Comparison of ENCODE assay signal across 17 cellular contexts in the genomic region with DNA sequence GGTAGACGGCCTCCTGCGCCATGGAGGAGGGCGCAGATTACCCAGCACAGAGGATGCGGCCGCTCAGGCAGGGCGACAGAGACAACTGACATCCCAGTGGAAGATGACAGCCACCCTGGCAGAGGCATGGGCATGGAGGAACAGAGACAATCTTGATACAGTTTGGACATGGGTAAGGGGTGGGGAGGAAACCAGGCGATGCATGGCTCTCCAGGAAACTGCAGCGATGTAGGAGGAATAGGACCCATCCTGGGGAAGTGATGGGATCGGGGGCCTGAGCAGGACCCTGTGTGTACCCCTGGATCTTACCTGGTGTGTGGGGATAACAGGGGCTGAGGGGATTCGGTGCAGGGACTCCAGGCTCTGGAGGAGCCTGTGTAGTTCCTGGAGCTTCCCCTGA. TPM values are rescaled to one million over a fixed set of nuclear protein-coding genes. Genes with fewer than 3 reads are reported as not detected.
DNase-seq lines count a peak whose midpoint lies in the region; ATAC-seq and TF ChIP-seq lines count a peak whose summit lies in the region.
"Had no signal": no experiment of that assay in that cellular context is flagged by ENCODE, and none has a peak within 500 bp of the region (broad histone marks: within the 10 kb centered on the region; RNA-seq: fewer than 3 reads in every experiment).

No MANE protein-coding gene starts in this region.

- H3K27me3 ChIP-seq in neuronal stem cell (ENCODE audit: control insufficient read depth in 3 of 3, insufficient read depth in 3 of 3, low read depth in 1 of 3, low read length in 3 of 3): no peaks in the 10 kb centered on the region
- no peaks in the 10 kb centered on the region for H3K27me3 ChIP-seq in upper lobe of right lung
- H3K27me3 ChIP-seq: BLaER1 had no signal

- no peak overlapping the region for H4K91ac ChIP-seq in neuronal stem cell (ENCODE audit: low read depth, low read length, poor library complexity)

- intact Hi-C loops in natural killer cell (cut with micrococcal nuclease) (no loop called here), upper lobe of right lung (cut with DNase I) (no loop called here)

- TF ChIP-seq CTCF in natural killer cell (IDR thresholded peaks at IDR 0.05): no peak
- TF ChIP-seq CTCF in upper lobe of right lung (IDR thresholded peaks at IDR 0.05): no peak

- no peaks in the 10 kb centered on the region for H3K9me3 ChIP-seq in neuronal stem cell (replicated peaks in 1 of 2; ENCODE audit: control insufficient read depth in 2 of 2, insufficient read depth in 1 of 2, low read depth in 1 of 2, low read length in 2 of 2)
- no peaks in the 10 kb centered on the region for H3K9me3 ChIP-seq in upper lobe of right lung
- H3K9me3 ChIP-seq: BLaER1 had no signal

- H3K4ac ChIP-seq in neuronal stem cell (ENCODE audit: low read length): no peak overlapping the region

- H2BK120ac ChIP-seq in neuronal stem cell (ENCODE audit: low read depth, low read length): no peak overlapping the region

- no peak overlapping the region for H2AK5ac ChIP-seq in neuronal stem cell (ENCODE audit: low read depth, low read length)

- WGBS in neuronal stem cell (ENCODE audit: extremely low coverage in 2 of 2, insufficient read length in 2 of 2, insufficient replicate concordance in 1 of 2), 2 donors: no CpG with 5 or more reads among the region's 10 CpGs

- H3K4me3 Mint-ChIP-seq in natural killer cell treated with Interleukin-12 subunit alpha and Interleukin-12 subunit beta and Interleukin-15 and Interleukin-18, amount 100 ng/mL, for 72 hours: no peak overlapping the region
- H3K4me3 Mint-ChIP-seq in natural killer cell: no peak overlapping the region
- H3K4me3 Mint-ChIP-seq: CD14-positive monocyte; CD8-positive, alpha-beta T cell; GM23338 had no signal

- H3K4me1 Mint-ChIP-seq in natural killer cell treated with Interleukin-12 subunit alpha and Interleukin-12 subunit beta and Interleukin-15 and Interleukin-18, amount 100 ng/mL, for 72 hours (ENCODE audit: low read depth in 2 of 2): peaks cover 19 to 24% of the 10 kb centered on the region in 2 donors
- H3K4me1 Mint-ChIP-seq in natural killer cell: peaks cover 25 to 43% of the 10 kb centered on the region in 2 donors

- H3K9ac ChIP-seq in neuronal stem cell (ENCODE audit: low read depth, low read length, poor library complexity): peak overlapping the region; percentile 70
- H3K9ac ChIP-seq: BLaER1 had no signal

- no peak overlapping the region for H3K18ac ChIP-seq in neuronal stem cell (ENCODE audit: low read length)

- no peak overlapping the region for H4K8ac ChIP-seq in neuronal stem cell (ENCODE audit: low read depth, low read length)

- DNase-seq in natural killer cell treated with Interleukin-12 subunit alpha and Interleukin-12 subunit beta and Interleukin-15 and Interleukin-18, amount 100 ng/mL, for 72 hours (ENCODE audit: low spot score): peak; percentile 31
- no peak for DNase-seq in natural killer cell
- DNase-seq in neuronal stem cell (ENCODE audit: low spot score): no peak
- DNase-seq in upper lobe of right lung: peak; percentile 41
- no peak for DNase-seq in RPMI8226
- no peak for DNase-seq in stimulated activated naive CD8-positive, alpha-beta T cell treated with anti-CD3 and anti-CD28 coated beads, Interleukin-15, Interleukin-2, amounts not matched to agents 100 U/mL and 50 U/mL, for 24 hours
- DNase-seq: 8988T; Calu3; CD8-positive, alpha-beta T cell; DMS79 treated with DMSO at 0.1 percent for 48 hours; GF-D8; HCEC 1CT had no signal

- no peak overlapping the region for H2AFZ ChIP-seq in neuronal stem cell (ENCODE audit: low read length)
- H2AFZ ChIP-seq: GM23338 had no signal

- H2BK12ac ChIP-seq in neuronal stem cell (ENCODE audit: low read length): no peak overlapping the region

- no peaks in the 10 kb centered on the region for H3K36me3 Mint-ChIP-seq in natural killer cell treated with Interleukin-12 subunit alpha and Interleukin-12 subunit beta and Interleukin-15 and Interleukin-18, amount 100 ng/mL, for 72 hours
- peaks cover 9% of the 10 kb centered on the region for H3K36me3 Mint-ChIP-seq in natural killer cell

- H3K23ac ChIP-seq in neuronal stem cell (ENCODE audit: low read depth, low read length, poor library complexity): no peak overlapping the region

- H3K27ac ChIP-seq in neuronal stem cell (replicated peaks; ENCODE audit: low read length) (no peak overlapping the region), upper lobe of right lung (no peak overlapping the region)
- H3K27ac ChIP-seq: BLaER1 had no signal

- H3K4me1 ChIP-seq in neuronal stem cell (ENCODE audit: control insufficient read depth in 2 of 2, insufficient read depth in 1 of 2, low read depth in 1 of 2, low read length in 2 of 2) (peaks cover 5 to 7% of the 10 kb centered on the region in 2 donors), upper lobe of right lung (peaks cover 12% of the 10 kb centered on the region)

- no peaks in the 10 kb centered on the region for H3K9me3 Mint-ChIP-seq in natural killer cell treated with Interleukin-12 subunit alpha and Interleukin-12 subunit beta and Interleukin-15 and Interleukin-18, amount 100 ng/mL, for 72 hours
- no peaks in the 10 kb centered on the region for H3K9me3 Mint-ChIP-seq in natural killer cell
- H3K9me3 Mint-ChIP-seq: CD14-positive monocyte; CD8-positive, alpha-beta T cell; GM23338 had no signal

- no peak overlapping the region for H2BK15ac ChIP-seq in neuronal stem cell (ENCODE audit: low read length)

- no peak overlapping the region for H3K27ac Mint-ChIP-seq in natural killer cell treated with Interleukin-12 subunit alpha and Interleukin-12 subunit beta and Interleukin-15 and Interleukin-18, amount 100 ng/mL, for 72 hours
- H3K27ac Mint-ChIP-seq in natural killer cell: no peak overlapping the region
- H3K27ac Mint-ChIP-seq: CD8-positive, alpha-beta T cell; GM23338 had no signal

- no peak overlapping the region for H3K4me3 ChIP-seq in neuronal stem cell (ENCODE audit: low read length in 2 of 2)
- no peak overlapping the region for H3K4me3 ChIP-seq in upper lobe of right lung
- H3K4me3 ChIP-seq: BLaER1, GM23338 had no signal

- no peak overlapping the region for H2BK5ac ChIP-seq in neuronal stem cell (ENCODE audit: low read length)

- H3K36me3 ChIP-seq in neuronal stem cell (replicated peaks in 1 of 2; ENCODE audit: control insufficient read depth in 2 of 2, insufficient read depth in 2 of 2, low read length in 2 of 2) (peaks cover 7 to 8% of the 10 kb centered on the region in 2 donors), upper lobe of right lung (peaks cover 59% of the 10 kb centered on the region)

- no peak overlapping the region for H3K14ac ChIP-seq in neuronal stem cell (ENCODE audit: low read length)

- ATAC-seq in natural killer cell treated with Interleukin-12 subunit alpha and Interleukin-12 subunit beta and Interleukin-15 and Interleukin-18, amount 100 ng/mL, for 72 hours: no peak
- ATAC-seq in natural killer cell (no peak), upper lobe of right lung (no peak), HG03442 (IDR thresholded peaks at IDR 0.05; ENCODE audit: unreplicated experiment) (no peak)
- no peak for ATAC-seq in stimulated activated naive CD8-positive, alpha-beta T cell treated with anti-CD3 and anti-CD28 coated beads, Interleukin-15, Interleukin-2, amounts not matched to agents 100 U/mL and 50 U/mL, for 24 hours
- ATAC-seq: CD8-positive, alpha-beta T cell; GM23338; HepG2 had no signal

- H3K79me1 ChIP-seq in neuronal stem cell (ENCODE audit: low read depth, low read length): peaks cover 4% of the 10 kb centered on the region

- no peak overlapping the region for H3K4me2 ChIP-seq in neuronal stem cell (ENCODE audit: insufficient read depth, low read length, poor library complexity, severe bottlenecking)
- H3K4me2 ChIP-seq: BLaER1, GM23338 had no signal

- no peaks in the 10 kb centered on the region for H3K27me3 Mint-ChIP-seq in natural killer cell treated with Interleukin-12 subunit alpha and Interleukin-12 subunit beta and Interleukin-15 and Interleukin-18, amount 100 ng/mL, for 72 hours
- H3K27me3 Mint-ChIP-seq in natural killer cell (ENCODE audit: low read depth in 2 of 2): no peaks in the 10 kb centered on the region

RNA-seq across cellular contexts. Expression of gene OSBPL7, which starts 4.6 kb away (rescaled TPM):
- 10 to 100 TPM; 21.6 to 28.6 TPM for total RNA-seq in natural killer cell treated with Interleukin-12 subunit alpha and Interleukin-12 subunit beta and Interleukin-15 and Interleukin-18, amount 100 ng/mL, for 72 hours
- total RNA-seq in natural killer cell (100 to 1,000 TPM; 113 to 162 (median 119) TPM), upper lobe of right lung (14.4 TPM)
- 5.8 TPM for polyA plus RNA-seq in neuronal stem cell (2013, experiment 1 of 2)
- polyA plus RNA-seq in neuronal stem cell (2013, experiment 2 of 2): 5.3 TPM

RNA-seq across cellular contexts. Expression of gene MRPL10, which starts 14.4 kb away (rescaled TPM):
- 10 to 100 TPM; 44.6 to 44.7 TPM for total RNA-seq in natural killer cell treated with Interleukin-12 subunit alpha and Interleukin-12 subunit beta and Interleukin-15 and Interleukin-18, amount 100 ng/mL, for 72 hours
- total RNA-seq in natural killer cell (100 to 1,000 TPM; 106 to 232 (median 144) TPM), upper lobe of right lung (29.2 TPM)
- 80.5 TPM for polyA plus RNA-seq in neuronal stem cell (2013, experiment 1 of 2)
- 84.1 TPM for polyA plus RNA-seq in neuronal stem cell (2013, experiment 2 of 2)

RNA-seq across cellular contexts. Expression of gene LRRC46, which starts 14.5 kb away (rescaled TPM):
- total RNA-seq in natural killer cell treated with Interleukin-12 subunit alpha and Interleukin-12 subunit beta and Interleukin-15 and Interleukin-18, amount 100 ng/mL, for 72 hours: under 1 TPM; 0.17 to 0.86 TPM
- 1 to 10 TPM; 1.7 to 3.1 (median 2.7) TPM for total RNA-seq in natural killer cell
- polyA plus RNA-seq in neuronal stem cell (2013, experiment 1 of 2): 0.17 TPM
- 0.32 TPM for polyA plus RNA-seq in neuronal stem cell (2013, experiment 2 of 2)
- total RNA-seq in upper lobe of right lung: 1.1 TPM

RNA-seq across cellular contexts. Expression of gene SCRN2, which starts 24.1 kb away (rescaled TPM):
- 10 to 100 TPM; 18.1 to 23.5 TPM for total RNA-seq in natural killer cell treated with Interleukin-12 subunit alpha and Interleukin-12 subunit beta and Interleukin-15 and Interleukin-18, amount 100 ng/mL, for 72 hours
- total RNA-seq in natural killer cell: 10 to 100 TPM; 33.7 to 38.0 (median 35.7) TPM
- 37.2 TPM for polyA plus RNA-seq in neuronal stem cell (2013, experiment 1 of 2)
- polyA plus RNA-seq in neuronal stem cell (2013, experiment 2 of 2): 36.3 TPM
- total RNA-seq in upper lobe of right lung: 30.5 TPM

RNA-seq across cellular contexts. Expression of gene SP6, which starts 34.0 kb away (rescaled TPM):
- under 1 TPM in 1 of 2 donors, not detected in 1; 0.24 TPM for total RNA-seq in natural killer cell treated with Interleukin-12 subunit alpha and Interleukin-12 subunit beta and Interleukin-15 and Interleukin-18, amount 100 ng/mL, for 72 hours
- total RNA-seq in natural killer cell: under 1 TPM in 2 of 3 donors, not detected in 1; 0.09 TPM
- polyA plus RNA-seq in neuronal stem cell (2013, experiment 1 of 2): 0.24 TPM
- 0.26 TPM for polyA plus RNA-seq in neuronal stem cell (2013, experiment 2 of 2)
- total RNA-seq in upper lobe of right lung: 8.5 TPM

Comparison
In these comparisons a context has a peak if more than half of its experiments do, and no peak if none do; other contexts are left out.
1. DNase-seq: peak in natural killer cell treated with Interleukin-12 subunit alpha and Interleukin-12 subunit beta and Interleukin-15 and Interleukin-18, amount 100 ng/mL, for 72 hours (single experiment) and upper lobe of right lung (single experiment); none in natural killer cell (single experiment), neuronal stem cell (single experiment), RPMI8226 (single experiment) and stimulated activated naive CD8-positive, alpha-beta T cell treated with anti-CD3 and anti-CD28 coated beads, Interleukin-15, Interleukin-2, amounts not matched to agents 100 U/mL and 50 U/mL, for 24 hours (single experiment).